16 cellular contexts compared by ENCODE assay signal in the genomic region with DNA sequence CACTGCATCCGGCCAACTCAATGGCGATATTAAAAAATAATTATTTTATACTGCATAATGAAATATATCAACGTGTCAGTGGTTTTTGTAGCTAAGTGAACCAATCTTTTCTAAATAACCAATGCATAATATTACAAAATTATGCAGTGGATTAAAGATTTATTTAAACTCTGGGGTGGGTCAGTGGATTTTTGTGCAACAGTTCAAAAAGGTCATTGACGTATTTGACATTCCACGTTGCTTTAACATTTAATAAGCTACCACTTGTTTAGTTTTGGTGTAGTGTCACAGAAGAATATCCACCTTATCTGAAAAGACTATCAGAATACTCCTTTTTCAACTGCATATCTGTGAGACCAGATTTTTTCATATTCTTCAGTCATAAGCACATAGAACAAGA. TPM values are rescaled to one million over a fixed set of nuclear protein-coding genes. Genes with fewer than 3 reads are reported as not detected.
DNase-seq lines count a peak whose midpoint lies in the region; ATAC-seq and TF ChIP-seq lines count a peak whose summit lies in the region.
"Had no signal": no experiment of that assay in that cellular context is flagged by ENCODE, and none has a peak within 500 bp of the region (broad histone marks: within the 10 kb centered on the region; RNA-seq: fewer than 3 reads in every experiment).

No MANE protein-coding gene starts in this region.

- no peak for DNase-seq in CD4-positive, alpha-beta T cell
- DNase-seq in mesothelial cell of epicardium (ENCODE audit: low spot score in 2 of 2, unreplicated experiment in 2 of 2): no peak
- DNase-seq in osteocyte (ENCODE audit: extremely low spot score, unreplicated experiment): no peak
- DNase-seq in hepatocyte (ENCODE audit: low spot score): no peak
- DNase-seq in activated CD8-positive, alpha-beta memory T cell treated with anti-CD3 and anti-CD28 coated beads for 24 hours: no peak
- DNase-seq: AML-193; CD4-positive, alpha-beta memory T cell; GM23248; KBM-7 had no signal

- CTCF ChIA-PET in CD4-positive, alpha-beta T cell (lab: Charles Lee): no interaction called here

- peak overlapping the region; percentile 54 for H3K4me3 Mint-ChIP-seq in CD4-positive, alpha-beta T cell
- H3K4me3 Mint-ChIP-seq in brain (peak overlapping the region; percentile 52 to 79 (median 64)), mesothelial cell of epicardium (peak overlapping the region; percentile 22), osteocyte (ENCODE audit: unreplicated experiment) (peak overlapping the region; percentile 22)
- H3K4me3 Mint-ChIP-seq: CD4-positive, alpha-beta memory T cell had no signal

- intact Hi-C loops in CD4-positive, alpha-beta T cell (cut with DNase I, micrococcal nuclease): loop anchor here (10.0 kb wide), 2 partner anchors 621 to 1389 kb away; partner anchors contain the start of genes EFCAB11 (in 1 of the 2) and TDP1 (in 1 of the 2)

- peaks cover 21% of the 10 kb centered on the region for H4K20me1 ChIP-seq in hepatocyte (ENCODE audit: insufficient read depth, poor library complexity, severe bottlenecking)

- no peaks in the 10 kb centered on the region for H3K27me3 ChIP-seq in CD4-positive, alpha-beta T cell (ENCODE audit: control insufficient read depth, insufficient read depth, low read length)
- H3K27me3 ChIP-seq in hepatocyte: no peaks in the 10 kb centered on the region

- H3K9me3 ChIP-seq in CD4-positive, alpha-beta T cell (ENCODE audit: control insufficient read depth, low read length): no peaks in the 10 kb centered on the region
- no peaks in the 10 kb centered on the region for H3K9me3 ChIP-seq in hepatocyte (ENCODE audit: low read depth)
- H3K9me3 ChIP-seq: A549, HAP-1 had no signal

- no peak overlapping the region for H3K4me2 ChIP-seq in hepatocyte

- peaks cover 29% of the 10 kb centered on the region for H3K4me1 Mint-ChIP-seq in CD4-positive, alpha-beta T cell (ENCODE audit: low read depth)
- peaks cover 32% of the 10 kb centered on the region for H3K4me1 Mint-ChIP-seq in brain
- H3K4me1 Mint-ChIP-seq in mesothelial cell of epicardium: peaks cover 24% of the 10 kb centered on the region
- peaks cover 21% of the 10 kb centered on the region for H3K4me1 Mint-ChIP-seq in osteocyte (ENCODE audit: unreplicated experiment)

- H3K9me2 ChIP-seq in hepatocyte (replicated peaks; ENCODE audit: insufficient read depth): no peaks in the 10 kb centered on the region

- H3K27ac Mint-ChIP-seq in CD4-positive, alpha-beta T cell: no peak overlapping the region
- H3K27ac Mint-ChIP-seq in brain: no peak overlapping the region
- no peak overlapping the region for H3K27ac Mint-ChIP-seq in mesothelial cell of epicardium
- H3K27ac Mint-ChIP-seq in osteocyte (ENCODE audit: unreplicated experiment): no peak overlapping the region
- H3K27ac Mint-ChIP-seq: IgD-negative memory B cell had no signal

- H3K4me3 ChIP-seq in hepatocyte: no peak overlapping the region
- H3K4me3 ChIP-seq: A549, HAP-1 had no signal

- WGBS in hepatocyte (ENCODE audit: low lambda C conversion rate, missing lambda C conversion rate): 92% methylated on average over 5 of the region's 5 CpGs

- no peak overlapping the region for H3K27ac ChIP-seq in CD4-positive, alpha-beta T cell (ENCODE audit: low read depth, low read length)
- no peak overlapping the region for H3K27ac ChIP-seq in hepatocyte
- H3K27ac ChIP-seq: 22Rv1, A549, C4-2B, GM23248 had no signal

- no peak overlapping the region for H2AFZ ChIP-seq in hepatocyte
- H2AFZ ChIP-seq: GM23248 had no signal

- no peaks in the 10 kb centered on the region for H3K36me3 ChIP-seq in hepatocyte (replicated peaks; ENCODE audit: insufficient read depth, low read depth)

- H3K36me3 Mint-ChIP-seq in CD4-positive, alpha-beta T cell (ENCODE audit: low read depth): peaks cover 48% of the 10 kb centered on the region
- peaks cover 40% of the 10 kb centered on the region for H3K36me3 Mint-ChIP-seq in brain
- H3K36me3 Mint-ChIP-seq in mesothelial cell of epicardium: peaks cover 19% of the 10 kb centered on the region
- peaks cover 23% of the 10 kb centered on the region for H3K36me3 Mint-ChIP-seq in osteocyte (ENCODE audit: unreplicated experiment)

- H3K79me2 ChIP-seq in hepatocyte: peaks cover 62% of the 10 kb centered on the region

- POLR2A ChIA-PET in CD4-positive, alpha-beta T cell (lab: Charles Lee): interaction anchor here (0.9 kb wide), 1 partner anchor 11 kb away, joined by 3 read pairs; the partner anchor contains the start of gene PTPN21

- peaks cover 13% of the 10 kb centered on the region for H3K4me1 ChIP-seq in hepatocyte (ENCODE audit: insufficient read depth)

- H3K9me3 Mint-ChIP-seq in CD4-positive, alpha-beta T cell: no peaks in the 10 kb centered on the region
- H3K9me3 Mint-ChIP-seq in brain (peaks cover 0 to 6% (median 0%) of the 10 kb centered on the region in 5 experiments), mesothelial cell of epicardium (no peaks in the 10 kb centered on the region), osteocyte (ENCODE audit: unreplicated experiment) (no peaks in the 10 kb centered on the region)
- H3K9me3 Mint-ChIP-seq: CD4-positive, alpha-beta memory T cell had no signal

- H3K27me3 Mint-ChIP-seq in CD4-positive, alpha-beta T cell: peaks cover 2% of the 10 kb centered on the region
- H3K27me3 Mint-ChIP-seq in brain (peaks cover 3% of the 10 kb centered on the region), mesothelial cell of epicardium (ENCODE audit: low read depth) (no peaks in the 10 kb centered on the region), osteocyte (ENCODE audit: unreplicated experiment) (no peaks in the 10 kb centered on the region)
- H3K27me3 Mint-ChIP-seq: CD4-positive, alpha-beta memory T cell; IgD-negative memory B cell had no signal

- no peak for TF ChIP-seq CTCF in CD4-positive, alpha-beta T cell (IDR thresholded peaks at IDR 0.05)
- TF ChIP-seq CTCF in brain (conservative IDR thresholded peaks at IDR 0.05) (no peak), mesothelial cell of epicardium (IDR thresholded peaks at IDR 0.05; ENCODE audit: unreplicated experiment) (no peak), osteocyte (IDR thresholded peaks at IDR 0.05) (no peak), hepatocyte (IDR thresholded peaks at IDR 0.05; ENCODE audit: poor library complexity) (no peak)

- no peak for ATAC-seq in CD4-positive, alpha-beta T cell (ENCODE audit: poor library complexity)
- no peak for ATAC-seq in HG02610 (IDR thresholded peaks at IDR 0.05; ENCODE audit: unreplicated experiment)
- ATAC-seq: A549 had no signal

RNA-seq across cellular contexts. Expression of gene ZC3H14, which starts 2.6 kb away (rescaled TPM):
- total RNA-seq in CD4-positive, alpha-beta T cell: 10 to 100 TPM; 36.5 to 40.2 TPM
- polyA plus RNA-seq in brain (ENCODE audit: insufficient read depth, low read depth, low replicate concordance) (41.0 TPM), hepatocyte (39.9 and 44.0 TPM in 2 replicates)
- total RNA-seq in mesothelial cell of epicardium (83.5 to 88.6 TPM (median 85.0 TPM) in 3 replicates), osteocyte (63.1 and 68.6 TPM in 2 replicates), hepatocyte (68.4 and 77.5 TPM in 2 replicates)

RNA-seq across cellular contexts. Expression of gene PTPN21, which starts 10.6 kb away (rescaled TPM):
- not detected for total RNA-seq in CD4-positive, alpha-beta T cell
- 2.6 TPM for polyA plus RNA-seq in brain (ENCODE audit: insufficient read depth, low read depth, low replicate concordance)
- total RNA-seq in mesothelial cell of epicardium: 31.3 to 34.0 TPM (median 31.5 TPM) in 3 replicates
- 30.0 and 33.8 TPM in 2 replicates for total RNA-seq in osteocyte
- total RNA-seq in hepatocyte: 15.1 and 16.3 TPM in 2 replicates
- polyA plus RNA-seq in hepatocyte: 8.1 and 12.7 TPM in 2 replicates
- total RNA-seq: CD4-positive, alpha-beta memory T cell had no signal
- polyA plus RNA-seq: CD4-positive, alpha-beta memory T cell; IgD-negative memory B cell had no signal

Comparison
In these comparisons a context has a peak if more than half of its experiments do, and no peak if none do; other contexts are left out.
1. RNA of gene PTPN21, which starts 10.6 kb away (total RNA-seq): 31.3 to 34.0 TPM in mesothelial cell of epicardium, 30.0 to 33.8 TPM in osteocyte and 15.1 to 16.3 TPM in hepatocyte; not detected in CD4-positive, alpha-beta T cell; every median in the first group is over 10 times any median in the second.
2. Peak in every context shown above with its lines, with median percentiles within 50 percentile points of each other: H3K4me3 Mint-ChIP-seq.